In the genomic region with DNA sequence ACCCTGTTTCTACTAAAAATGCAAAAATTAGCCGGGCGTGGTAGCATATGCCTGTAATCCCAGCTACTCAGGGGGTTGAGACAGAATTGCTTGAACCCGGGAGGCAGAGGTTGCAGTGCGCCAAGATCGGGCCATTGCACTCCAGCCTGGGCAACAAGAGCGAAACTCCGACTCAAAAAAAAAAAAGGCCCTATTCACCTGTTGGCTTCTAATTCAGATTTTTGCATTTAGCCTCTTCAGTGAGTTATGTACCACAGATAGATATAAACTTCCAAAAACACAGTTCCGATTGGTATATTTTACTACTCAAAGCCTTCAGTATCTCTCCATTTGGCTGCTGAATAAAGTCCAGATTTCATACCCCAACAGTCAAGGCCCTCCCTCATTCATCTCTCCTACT, we compare ENCODE assay signal across 15 cellular contexts.
"Had no signal": no experiment of that assay in that cellular context is flagged by ENCODE, and none has a peak within 500 bp of the region (broad histone marks: within the 10 kb centered on the region; RNA-seq: fewer than 3 reads in every experiment).

No MANE protein-coding gene starts in this region.

- H3K9me3 Mint-ChIP-seq: naive B cell, nephron, type B pancreatic cell had no signal

- H3K4me3 Mint-ChIP-seq: naive B cell, nephron, type B pancreatic cell had no signal

- H3K36me3 Mint-ChIP-seq: type B pancreatic cell had no signal

- H3K27me3 ChIP-seq: heart left ventricle, thyroid gland had no signal

- FAIRE-seq: endometrium, frontal cortex, islet of Langerhans, urothelium cell line had no signal

- H3K36me3 ChIP-seq: heart left ventricle, thyroid gland had no signal

- H3K27me3 Mint-ChIP-seq: naive B cell, type B pancreatic cell had no signal

- DNase-seq: effector memory CD4-positive, alpha-beta T cell; heart left ventricle; hypothalamus; mesendoderm; posterior cingulate gyrus; stimulated activated CD4-positive, alpha-beta T cell treated with anti-CD3 and anti-CD28 coated beads, Interleukin-2, amount 100 ng/mL, for 24 hours; stimulated activated naive CD4-positive, alpha-beta T cell treated with Interleukin-2 at 50 U/mL for 16 hours; thyroid gland had no signal

- H3K4me3 ChIP-seq: heart left ventricle, thyroid gland had no signal

- H3K27ac ChIP-seq: thyroid gland had no signal

- H3K9me3 ChIP-seq: heart left ventricle, thyroid gland had no signal

- H3K27ac Mint-ChIP-seq: naive B cell, nephron, type B pancreatic cell had no signal
